In genomic region chr14:106277503-106277902, GRCh38 we compare ENCODE assay signal across 10 cellular contexts.
A peak's percentile ranks its signal among the peaks of the same experiment; 100 is the strongest.
DNase-seq lines count a peak whose midpoint lies in the region; ATAC-seq and TF ChIP-seq lines count a peak whose summit lies in the region.
"Had no signal": no experiment of that assay in that cellular context is flagged by ENCODE, and none has a peak within 500 bp of the region (broad histone marks: within the 10 kb centered on the region; RNA-seq: fewer than 3 reads in every experiment).

No MANE protein-coding gene starts in this region.

- no peaks in the 10 kb centered on the region for H3K9me3 ChIP-seq in MM.1S (replicated peaks; ENCODE audit: insufficient read depth, low read length)

- peaks cover 2% of the 10 kb centered on the region for H3K27me3 Mint-ChIP-seq in activated CD4-positive, alpha-beta T cell treated with anti-CD3 and anti-CD28 coated beads for 36 hours

- H3K4me3 Mint-ChIP-seq in activated CD4-positive, alpha-beta T cell treated with anti-CD3 and anti-CD28 coated beads for 36 hours = peak overlapping the region; percentile 56
- H3K4me3 Mint-ChIP-seq: mesothelial cell of epicardium had no signal

- H3K79me2 ChIP-seq in MM.1S (ENCODE audit: low read length) = no peaks in the 10 kb centered on the region

- H3K9me2 ChIP-seq in MM.1S (replicated peaks; ENCODE audit: insufficient read depth, low read length) = no peaks in the 10 kb centered on the region

- intact Hi-C loops in activated CD4-positive, alpha-beta T cell treated with anti-CD3 and anti-CD28 coated beads for 36 hours (cut with DNase I, micrococcal nuclease) = no loop called here

- H3K9me3 Mint-ChIP-seq in activated CD4-positive, alpha-beta T cell treated with anti-CD3 and anti-CD28 coated beads for 36 hours (ENCODE audit: low read depth) = no peaks in the 10 kb centered on the region

- H3K4me1 Mint-ChIP-seq in activated CD4-positive, alpha-beta T cell treated with anti-CD3 and anti-CD28 coated beads for 36 hours = peaks cover 34% of the 10 kb centered on the region
- H3K4me1 Mint-ChIP-seq: mesothelial cell of epicardium had no signal

- H3K27ac ChIP-seq in MM.1S (ENCODE audit: low read length) = no peak overlapping the region

- no peak overlapping the region for H3K27ac Mint-ChIP-seq in activated CD4-positive, alpha-beta T cell treated with anti-CD3 and anti-CD28 coated beads for 36 hours
- H3K27ac Mint-ChIP-seq: mesothelial cell of epicardium had no signal

- H3K4me1 ChIP-seq in MM.1S (ENCODE audit: low read length) = no peaks in the 10 kb centered on the region

- no peaks in the 10 kb centered on the region for H3K36me3 Mint-ChIP-seq in activated CD4-positive, alpha-beta T cell treated with anti-CD3 and anti-CD28 coated beads for 36 hours (ENCODE audit: low read depth)
- H3K36me3 Mint-ChIP-seq: mesothelial cell of epicardium had no signal

- peak; percentile 51 for ATAC-seq in activated CD4-positive, alpha-beta T cell treated with anti-CD3 and anti-CD28 coated beads for 36 hours
- no peak for ATAC-seq in HG02852 (IDR thresholded peaks at IDR 0.05; ENCODE audit: unreplicated experiment)

- CTCF ChIA-PET in activated CD4-positive, alpha-beta T cell treated with anti-CD3 and anti-CD28 coated beads for 36 hours (lab: Charles Lee) = interaction anchor here (0.7 to 4.7 kb wide), 30 partner anchors 8 to 723 kb away, joined by 3 to 60 read pairs (median 4); no protein-coding TSS in a partner anchor

- no peak for TF ChIP-seq CTCF in MM.1S (IDR thresholded peaks at IDR 0.05; ENCODE audit: low read length)

- no peak overlapping the region for H3K4me3 ChIP-seq in MM.1S (ENCODE audit: low read length)

- no peak overlapping the region for H3K9ac ChIP-seq in MM.1S (ENCODE audit: low read length)

- no peaks in the 10 kb centered on the region for H3F3A ChIP-seq in MM.1S (ENCODE audit: insufficient read depth, low read length)

- peak; percentile 66 for DNase-seq in activated CD4-positive, alpha-beta T cell treated with anti-CD3 and anti-CD28 coated beads for 36 hours
- DNase-seq in activated CD4-positive, alpha-beta T cell treated with anti-CD3 and anti-CD28 coated beads for 1 hour = no peak
- DNase-seq in NCI-H526 treated with DMSO at 0.1 percent for 48 hours (lab: John Stamatoyannopoulos, UW) (peak; percentile 4), NCI-H2107 (lab: John Stamatoyannopoulos, UW) (no peak), MM.1S (no peak)
- peak; percentile 36 for DNase-seq in activated naive CD4-positive, alpha-beta T cell treated with anti-CD3 and anti-CD28 coated beads, Interleukin-2, amount 50 U/mL, for 16 hours
- peak; percentile 17 for DNase-seq in stimulated activated CD4-positive, alpha-beta T cell treated with anti-CD3 and anti-CD28 coated beads, Interleukin-1b, Interleukin-23, amount 100 ng/mL, for 48 hours
- DNase-seq: AML-193 had no signal

- no peak overlapping the region for H2AFZ ChIP-seq in MM.1S (ENCODE audit: low read length)

- no peaks in the 10 kb centered on the region for H3K27me3 ChIP-seq in MM.1S (replicated peaks; ENCODE audit: insufficient read depth, low read length)

- no peaks in the 10 kb centered on the region for H3K36me3 ChIP-seq in MM.1S (replicated peaks; ENCODE audit: insufficient read depth, low read length)

- no peaks in the 10 kb centered on the region for H4K20me1 ChIP-seq in MM.1S (ENCODE audit: insufficient read depth, low read length)

- POLR2A ChIA-PET in activated CD4-positive, alpha-beta T cell treated with anti-CD3 and anti-CD28 coated beads for 36 hours (lab: Charles Lee) = no interaction called here

- no peak overlapping the region for H3K4me2 ChIP-seq in MM.1S (ENCODE audit: low read depth, low read length)

Comparison
In these comparisons a context has a peak if more than half of its experiments do, and no peak if none do; other contexts are left out.
1. DNase-seq: peak in activated CD4-positive, alpha-beta T cell treated with anti-CD3 and anti-CD28 coated beads for 36 hours (single experiment), NCI-H526 treated with DMSO at 0.1 percent for 48 hours (single experiment), activated naive CD4-positive, alpha-beta T cell treated with anti-CD3 and anti-CD28 coated beads, Interleukin-2, amount 50 U/mL, for 16 hours (single experiment) and stimulated activated CD4-positive, alpha-beta T cell treated with anti-CD3 and anti-CD28 coated beads, Interleukin-1b, Interleukin-23, amount 100 ng/mL, for 48 hours (single experiment); none in activated CD4-positive, alpha-beta T cell treated with anti-CD3 and anti-CD28 coated beads for 1 hour (single experiment), NCI-H2107 (single experiment) and MM.1S (single experiment).